ENCODE assay signal across 1 cellular context in the genomic region with DNA sequence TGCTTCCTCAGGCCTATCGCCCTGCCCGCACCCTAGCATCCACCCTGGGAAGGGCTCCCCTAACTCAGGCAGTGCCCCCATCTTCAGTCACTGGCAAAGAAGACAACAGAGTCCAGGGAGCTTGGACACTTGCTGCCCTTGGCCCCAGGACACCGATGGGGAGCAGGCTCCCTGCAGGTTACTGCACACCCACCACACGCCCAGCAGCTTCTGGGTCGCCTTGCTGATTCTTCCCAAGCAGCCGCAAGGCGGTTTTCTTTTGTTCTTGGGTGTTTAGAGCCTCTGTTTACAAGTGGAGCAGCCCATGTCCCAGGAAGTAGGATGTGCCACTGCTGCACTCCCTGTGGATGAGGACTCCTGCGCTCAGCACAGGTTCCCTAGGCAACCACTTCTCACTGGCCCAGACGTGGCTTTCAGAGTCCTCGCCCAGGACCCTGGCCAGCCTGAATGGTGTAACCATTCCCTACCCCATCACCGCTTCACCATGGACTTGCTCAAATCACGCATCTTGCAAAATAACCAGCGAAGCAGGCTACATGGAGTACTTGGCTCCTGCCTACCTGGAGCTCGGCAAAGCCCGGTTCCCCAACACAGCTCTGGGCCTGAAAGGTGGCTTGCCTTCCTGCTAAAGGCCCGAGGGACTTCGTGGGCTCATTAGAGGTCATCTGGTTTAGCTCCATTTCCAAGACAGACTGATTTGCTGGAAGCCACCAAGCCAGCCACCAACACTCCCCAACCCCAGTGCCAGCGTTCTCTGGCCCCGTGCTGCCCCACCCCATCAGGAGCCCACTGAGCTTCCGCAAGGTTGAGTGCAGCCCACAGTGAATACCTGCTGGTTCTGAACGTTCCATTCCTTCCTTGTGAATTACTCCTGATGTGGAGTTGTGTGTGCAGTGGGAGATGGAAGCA.
A peak's percentile ranks its signal among the peaks of the same experiment; 100 is the strongest.
TF ChIP-seq lines count a peak whose summit lies in the region.

No MANE protein-coding gene starts in this region.

TF ChIP-seq in GM12878, 131 proteins besides CTCF, POLR2A, EP300 and RAD21:
- TF ChIP-seq ZZZ3 (IDR thresholded peaks at IDR 0.05; ENCODE audit: control insufficient read depth, insufficient read length, low read depth), result no peak
- TF ChIP-seq EED (IDR thresholded peaks at IDR 0.05; ENCODE audit: low read depth), result no peak
- TF ChIP-seq, protein P1, sequence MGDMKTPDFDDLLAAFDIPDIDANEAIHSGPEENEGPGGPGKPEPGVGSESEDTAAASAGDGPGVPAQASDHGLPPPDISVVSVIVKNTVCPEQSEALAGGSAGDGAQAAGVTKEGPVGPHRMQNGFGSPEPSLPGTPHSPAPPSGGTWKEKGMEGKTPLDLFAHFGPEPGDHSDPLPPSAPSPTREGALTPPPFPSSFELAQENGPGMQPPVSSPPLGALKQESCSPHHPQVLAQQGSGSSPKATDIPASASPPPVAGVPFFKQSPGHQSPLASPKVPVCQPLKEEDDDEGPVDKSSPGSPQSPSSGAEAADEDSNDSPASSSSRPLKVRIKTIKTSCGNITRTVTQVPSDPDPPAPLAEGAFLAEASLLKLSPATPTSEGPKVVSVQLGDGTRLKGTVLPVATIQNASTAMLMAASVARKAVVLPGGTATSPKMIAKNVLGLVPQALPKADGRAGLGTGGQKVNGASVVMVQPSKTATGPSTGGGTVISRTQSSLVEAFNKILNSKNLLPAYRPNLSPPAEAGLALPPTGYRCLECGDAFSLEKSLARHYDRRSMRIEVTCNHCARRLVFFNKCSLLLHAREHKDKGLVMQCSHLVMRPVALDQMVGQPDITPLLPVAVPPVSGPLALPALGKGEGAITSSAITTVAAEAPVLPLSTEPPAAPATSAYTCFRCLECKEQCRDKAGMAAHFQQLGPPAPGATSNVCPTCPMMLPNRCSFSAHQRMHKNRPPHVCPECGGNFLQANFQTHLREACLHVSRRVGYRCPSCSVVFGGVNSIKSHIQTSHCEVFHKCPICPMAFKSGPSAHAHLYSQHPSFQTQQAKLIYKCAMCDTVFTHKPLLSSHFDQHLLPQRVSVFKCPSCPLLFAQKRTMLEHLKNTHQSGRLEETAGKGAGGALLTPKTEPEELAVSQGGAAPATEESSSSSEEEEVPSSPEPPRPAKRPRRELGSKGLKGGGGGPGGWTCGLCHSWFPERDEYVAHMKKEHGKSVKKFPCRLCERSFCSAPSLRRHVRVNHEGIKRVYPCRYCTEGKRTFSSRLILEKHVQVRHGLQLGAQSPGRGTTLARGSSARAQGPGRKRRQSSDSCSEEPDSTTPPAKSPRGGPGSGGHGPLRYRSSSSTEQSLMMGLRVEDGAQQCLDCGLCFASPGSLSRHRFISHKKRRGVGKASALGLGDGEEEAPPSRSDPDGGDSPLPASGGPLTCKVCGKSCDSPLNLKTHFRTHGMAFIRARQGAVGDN (IDR thresholded peaks at IDR 0.05), result no peak
- no peak for TF ChIP-seq YBX1 (IDR thresholded peaks at IDR 0.05)
- TF ChIP-seq POLR2AphosphoS5 (IDR thresholded peaks at IDR 0.05; ENCODE audit: low read length), result peak; percentile 35
- no peak for TF ChIP-seq TARDBP (IDR thresholded peaks at IDR 0.05; ENCODE audit: borderline replicate concordance)
- TF ChIP-seq SUZ12 (IDR thresholded peaks at IDR 0.05; ENCODE audit: unreplicated experiment), result no peak
- TF ChIP-seq, protein P2, sequence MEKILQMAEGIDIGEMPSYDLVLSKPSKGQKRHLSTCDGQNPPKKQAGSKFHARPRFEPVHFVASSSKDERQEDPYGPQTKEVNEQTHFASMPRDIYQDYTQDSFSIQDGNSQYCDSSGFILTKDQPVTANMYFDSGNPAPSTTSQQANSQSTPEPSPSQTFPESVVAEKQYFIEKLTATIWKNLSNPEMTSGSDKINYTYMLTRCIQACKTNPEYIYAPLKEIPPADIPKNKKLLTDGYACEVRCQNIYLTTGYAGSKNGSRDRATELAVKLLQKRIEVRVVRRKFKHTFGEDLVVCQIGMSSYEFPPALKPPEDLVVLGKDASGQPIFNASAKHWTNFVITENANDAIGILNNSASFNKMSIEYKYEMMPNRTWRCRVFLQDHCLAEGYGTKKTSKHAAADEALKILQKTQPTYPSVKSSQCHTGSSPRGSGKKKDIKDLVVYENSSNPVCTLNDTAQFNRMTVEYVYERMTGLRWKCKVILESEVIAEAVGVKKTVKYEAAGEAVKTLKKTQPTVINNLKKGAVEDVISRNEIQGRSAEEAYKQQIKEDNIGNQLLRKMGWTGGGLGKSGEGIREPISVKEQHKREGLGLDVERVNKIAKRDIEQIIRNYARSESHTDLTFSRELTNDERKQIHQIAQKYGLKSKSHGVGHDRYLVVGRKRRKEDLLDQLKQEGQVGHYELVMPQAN (conservative IDR thresholded peaks at IDR 0.05), result no peak
- TF ChIP-seq LARP7 (IDR thresholded peaks at IDR 0.05), result no peak
- TF ChIP-seq, protein P3, sequence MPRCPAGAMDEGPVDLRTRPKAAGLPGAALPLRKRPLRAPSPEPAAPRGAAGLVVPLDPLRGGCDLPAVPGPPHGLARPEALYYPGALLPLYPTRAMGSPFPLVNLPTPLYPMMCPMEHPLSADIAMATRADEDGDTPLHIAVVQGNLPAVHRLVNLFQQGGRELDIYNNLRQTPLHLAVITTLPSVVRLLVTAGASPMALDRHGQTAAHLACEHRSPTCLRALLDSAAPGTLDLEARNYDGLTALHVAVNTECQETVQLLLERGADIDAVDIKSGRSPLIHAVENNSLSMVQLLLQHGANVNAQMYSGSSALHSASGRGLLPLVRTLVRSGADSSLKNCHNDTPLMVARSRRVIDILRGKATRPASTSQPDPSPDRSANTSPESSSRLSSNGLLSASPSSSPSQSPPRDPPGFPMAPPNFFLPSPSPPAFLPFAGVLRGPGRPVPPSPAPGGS (IDR thresholded peaks at IDR 0.05; ENCODE audit: borderline replicate concordance, insufficient read depth, low read depth, low read length, poor library complexity, severe bottlenecking), result peak; percentile 3
- TF ChIP-seq CREB1 (IDR thresholded peaks at IDR 0.05; ENCODE audit: low read depth), result 0 out of 2 replicates have a peak, but pooled peaks have one; percentile 9
- TF ChIP-seq ZNF384 (IDR thresholded peaks at IDR 0.05; ENCODE audit: borderline replicate concordance, low read depth, low read length), result no peak
- TF ChIP-seq MTA3 (IDR thresholded peaks at IDR 0.05; ENCODE audit: borderline replicate concordance, low read length), result no peak
- no peak for TF ChIP-seq USF2 (IDR thresholded peaks at IDR 0.05; ENCODE audit: borderline replicate concordance, low read depth, low read length)
- TF ChIP-seq ATF3 (IDR thresholded peaks at IDR 0.05; ENCODE audit: borderline replicate concordance, extremely low read depth, low read depth, low read length), result no peak
- TF ChIP-seq, protein P4, sequence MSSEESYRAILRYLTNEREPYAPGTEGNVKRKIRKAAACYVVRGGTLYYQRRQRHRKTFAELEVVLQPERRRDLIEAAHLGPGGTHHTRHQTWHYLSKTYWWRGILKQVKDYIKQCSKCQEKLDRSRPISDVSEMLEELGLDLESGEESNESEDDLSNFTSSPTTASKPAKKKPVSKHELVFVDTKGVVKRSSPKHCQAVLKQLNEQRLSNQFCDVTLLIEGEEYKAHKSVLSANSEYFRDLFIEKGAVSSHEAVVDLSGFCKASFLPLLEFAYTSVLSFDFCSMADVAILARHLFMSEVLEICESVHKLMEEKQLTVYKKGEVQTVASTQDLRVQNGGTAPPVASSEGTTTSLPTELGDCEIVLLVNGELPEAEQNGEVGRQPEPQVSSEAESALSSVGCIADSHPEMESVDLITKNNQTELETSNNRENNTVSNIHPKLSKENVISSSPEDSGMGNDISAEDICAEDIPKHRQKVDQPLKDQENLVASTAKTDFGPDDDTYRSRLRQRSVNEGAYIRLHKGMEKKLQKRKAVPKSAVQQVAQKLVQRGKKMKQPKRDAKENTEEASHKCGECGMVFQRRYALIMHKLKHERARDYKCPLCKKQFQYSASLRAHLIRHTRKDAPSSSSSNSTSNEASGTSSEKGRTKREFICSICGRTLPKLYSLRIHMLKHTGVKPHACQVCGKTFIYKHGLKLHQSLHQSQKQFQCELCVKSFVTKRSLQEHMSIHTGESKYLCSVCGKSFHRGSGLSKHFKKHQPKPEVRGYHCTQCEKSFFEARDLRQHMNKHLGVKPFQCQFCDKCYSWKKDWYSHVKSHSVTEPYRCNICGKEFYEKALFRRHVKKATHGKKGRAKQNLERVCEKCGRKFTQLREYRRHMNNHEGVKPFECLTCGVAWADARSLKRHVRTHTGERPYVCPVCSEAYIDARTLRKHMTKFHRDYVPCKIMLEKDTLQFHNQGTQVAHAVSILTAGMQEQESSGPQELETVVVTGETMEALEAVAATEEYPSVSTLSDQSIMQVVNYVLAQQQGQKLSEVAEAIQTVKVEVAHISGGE (CRISPR knock-in tag; IDR thresholded peaks at IDR 0.05), result no peak
- no peak for TF ChIP-seq ZBTB4 (CRISPR knock-in tag; IDR thresholded peaks at IDR 0.05)
- TF ChIP-seq RAD51 (IDR thresholded peaks at IDR 0.05), result no peak
- peak; percentile 57; the same call in 1 of the 2 replicates for TF ChIP-seq POLR2AphosphoS2 (IDR thresholded peaks at IDR 0.05; ENCODE audit: low read depth, low read length)
- no peak for TF ChIP-seq EGR1 (IDR thresholded peaks at IDR 0.05; ENCODE audit: borderline replicate concordance in 1 of 2, low read depth in 2 of 2, low read length in 2 of 2)
- no peak for TF ChIP-seq TAF1 (IDR thresholded peaks at IDR 0.05; ENCODE audit: borderline replicate concordance, low read depth, low read length)
- no peak for TF ChIP-seq CBX3 (IDR thresholded peaks at IDR 0.05; ENCODE audit: borderline replicate concordance, low read depth)
- TF ChIP-seq NFIC (IDR thresholded peaks at IDR 0.05; ENCODE audit: low read depth, low read length), result no peak
- no peak for TF ChIP-seq NFXL1 (IDR thresholded peaks at IDR 0.05; ENCODE audit: borderline replicate concordance)
- TF ChIP-seq SMC3 (IDR thresholded peaks at IDR 0.05; ENCODE audit: borderline replicate concordance, low read length), result no peak
- TF ChIP-seq CBFB (IDR thresholded peaks at IDR 0.05; ENCODE audit: low read depth), result no peak
- TF ChIP-seq GATAD2B (conservative IDR thresholded peaks at IDR 0.05; ENCODE audit: low read depth), result no peak
- TF ChIP-seq RELA (IDR thresholded peaks at IDR 0.05; ENCODE audit: borderline replicate concordance, partially characterized antibody), result no peak
- 0 out of 2 replicates have a peak, but pooled peaks have one; percentile 7 for TF ChIP-seq PML (IDR thresholded peaks at IDR 0.05; ENCODE audit: low read length)
- no peak for TF ChIP-seq MXI1 (IDR thresholded peaks at IDR 0.05; ENCODE audit: low read depth, low read length)
- TF ChIP-seq MEF2B (IDR thresholded peaks at IDR 0.05; ENCODE audit: partially characterized antibody, poor library complexity, severe bottlenecking), result no peak
- TF ChIP-seq WRNIP1 (IDR thresholded peaks at IDR 0.05; ENCODE audit: borderline replicate concordance, low read depth, low read length), result no peak
- no peak for TF ChIP-seq SIX5 (IDR thresholded peaks at IDR 0.05; ENCODE audit: low read depth, low read length, severe bottlenecking)
TF ChIP-seq in GM12878: peak in this region for 5.
